Comparison of ENCODE assay signal across 1 cellular context in the genomic region with DNA sequence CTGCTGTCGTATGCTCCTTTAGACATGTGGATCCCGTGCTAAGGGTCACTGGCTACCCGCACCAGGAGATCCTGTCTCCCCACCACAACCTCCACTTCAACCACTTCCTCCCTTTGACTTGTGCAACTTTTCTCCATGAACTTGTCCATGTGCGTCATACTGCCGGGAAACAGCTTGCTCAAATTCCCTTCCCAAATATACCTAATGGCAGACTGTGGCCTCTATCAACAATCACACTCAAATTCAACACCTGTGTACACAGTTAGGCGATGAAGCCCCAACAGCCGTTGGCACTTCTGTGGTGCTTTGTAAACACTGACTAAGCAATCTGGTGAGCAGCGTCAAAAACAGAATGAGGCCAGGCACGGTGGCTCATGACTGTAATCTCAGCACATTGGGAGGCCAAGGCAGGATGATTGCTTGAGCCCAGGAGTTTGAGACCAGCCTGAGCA.
TF ChIP-seq lines count a peak whose summit lies in the region.

No MANE protein-coding gene starts in this region.

TF ChIP-seq in K562, 482 proteins besides CTCF, POLR2A, EP300 and RAD21 (continued from another document and continues in another):
- 0 out of 2 replicates have a peak, but pooled peaks have one; percentile 6 for TF ChIP-seq JUND (IDR thresholded peaks at IDR 0.05; ENCODE audit: borderline replicate concordance, low read depth, low read length)
- TF ChIP-seq JUND (tag; IDR thresholded peaks at IDR 0.05; ENCODE audit: borderline replicate concordance, low read depth, low read length): no peak
- no peak for TF ChIP-seq HMG20B (CRISPR knock-in tag; IDR thresholded peaks at IDR 0.05)
- TF ChIP-seq MAFG (tag; conservative IDR thresholded peaks at IDR 0.05): peak; percentile 64
- TF ChIP-seq, protein P1, sequence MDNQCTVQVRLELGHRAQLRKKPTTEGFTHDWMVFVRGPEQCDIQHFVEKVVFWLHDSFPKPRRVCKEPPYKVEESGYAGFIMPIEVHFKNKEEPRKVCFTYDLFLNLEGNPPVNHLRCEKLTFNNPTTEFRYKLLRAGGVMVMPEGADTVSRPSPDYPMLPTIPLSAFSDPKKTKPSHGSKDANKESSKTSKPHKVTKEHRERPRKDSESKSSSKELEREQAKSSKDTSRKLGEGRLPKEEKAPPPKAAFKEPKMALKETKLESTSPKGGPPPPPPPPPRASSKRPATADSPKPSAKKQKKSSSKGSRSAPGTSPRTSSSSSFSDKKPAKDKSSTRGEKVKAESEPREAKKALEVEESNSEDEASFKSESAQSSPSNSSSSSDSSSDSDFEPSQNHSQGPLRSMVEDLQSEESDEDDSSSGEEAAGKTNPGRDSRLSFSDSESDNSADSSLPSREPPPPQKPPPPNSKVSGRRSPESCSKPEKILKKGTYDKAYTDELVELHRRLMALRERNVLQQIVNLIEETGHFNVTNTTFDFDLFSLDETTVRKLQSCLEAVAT (IDR thresholded peaks at IDR 0.05): peak in 1 of 2 experiments; percentile 26; a peak in 1 of 4 replicates
- TF ChIP-seq, protein P2, sequence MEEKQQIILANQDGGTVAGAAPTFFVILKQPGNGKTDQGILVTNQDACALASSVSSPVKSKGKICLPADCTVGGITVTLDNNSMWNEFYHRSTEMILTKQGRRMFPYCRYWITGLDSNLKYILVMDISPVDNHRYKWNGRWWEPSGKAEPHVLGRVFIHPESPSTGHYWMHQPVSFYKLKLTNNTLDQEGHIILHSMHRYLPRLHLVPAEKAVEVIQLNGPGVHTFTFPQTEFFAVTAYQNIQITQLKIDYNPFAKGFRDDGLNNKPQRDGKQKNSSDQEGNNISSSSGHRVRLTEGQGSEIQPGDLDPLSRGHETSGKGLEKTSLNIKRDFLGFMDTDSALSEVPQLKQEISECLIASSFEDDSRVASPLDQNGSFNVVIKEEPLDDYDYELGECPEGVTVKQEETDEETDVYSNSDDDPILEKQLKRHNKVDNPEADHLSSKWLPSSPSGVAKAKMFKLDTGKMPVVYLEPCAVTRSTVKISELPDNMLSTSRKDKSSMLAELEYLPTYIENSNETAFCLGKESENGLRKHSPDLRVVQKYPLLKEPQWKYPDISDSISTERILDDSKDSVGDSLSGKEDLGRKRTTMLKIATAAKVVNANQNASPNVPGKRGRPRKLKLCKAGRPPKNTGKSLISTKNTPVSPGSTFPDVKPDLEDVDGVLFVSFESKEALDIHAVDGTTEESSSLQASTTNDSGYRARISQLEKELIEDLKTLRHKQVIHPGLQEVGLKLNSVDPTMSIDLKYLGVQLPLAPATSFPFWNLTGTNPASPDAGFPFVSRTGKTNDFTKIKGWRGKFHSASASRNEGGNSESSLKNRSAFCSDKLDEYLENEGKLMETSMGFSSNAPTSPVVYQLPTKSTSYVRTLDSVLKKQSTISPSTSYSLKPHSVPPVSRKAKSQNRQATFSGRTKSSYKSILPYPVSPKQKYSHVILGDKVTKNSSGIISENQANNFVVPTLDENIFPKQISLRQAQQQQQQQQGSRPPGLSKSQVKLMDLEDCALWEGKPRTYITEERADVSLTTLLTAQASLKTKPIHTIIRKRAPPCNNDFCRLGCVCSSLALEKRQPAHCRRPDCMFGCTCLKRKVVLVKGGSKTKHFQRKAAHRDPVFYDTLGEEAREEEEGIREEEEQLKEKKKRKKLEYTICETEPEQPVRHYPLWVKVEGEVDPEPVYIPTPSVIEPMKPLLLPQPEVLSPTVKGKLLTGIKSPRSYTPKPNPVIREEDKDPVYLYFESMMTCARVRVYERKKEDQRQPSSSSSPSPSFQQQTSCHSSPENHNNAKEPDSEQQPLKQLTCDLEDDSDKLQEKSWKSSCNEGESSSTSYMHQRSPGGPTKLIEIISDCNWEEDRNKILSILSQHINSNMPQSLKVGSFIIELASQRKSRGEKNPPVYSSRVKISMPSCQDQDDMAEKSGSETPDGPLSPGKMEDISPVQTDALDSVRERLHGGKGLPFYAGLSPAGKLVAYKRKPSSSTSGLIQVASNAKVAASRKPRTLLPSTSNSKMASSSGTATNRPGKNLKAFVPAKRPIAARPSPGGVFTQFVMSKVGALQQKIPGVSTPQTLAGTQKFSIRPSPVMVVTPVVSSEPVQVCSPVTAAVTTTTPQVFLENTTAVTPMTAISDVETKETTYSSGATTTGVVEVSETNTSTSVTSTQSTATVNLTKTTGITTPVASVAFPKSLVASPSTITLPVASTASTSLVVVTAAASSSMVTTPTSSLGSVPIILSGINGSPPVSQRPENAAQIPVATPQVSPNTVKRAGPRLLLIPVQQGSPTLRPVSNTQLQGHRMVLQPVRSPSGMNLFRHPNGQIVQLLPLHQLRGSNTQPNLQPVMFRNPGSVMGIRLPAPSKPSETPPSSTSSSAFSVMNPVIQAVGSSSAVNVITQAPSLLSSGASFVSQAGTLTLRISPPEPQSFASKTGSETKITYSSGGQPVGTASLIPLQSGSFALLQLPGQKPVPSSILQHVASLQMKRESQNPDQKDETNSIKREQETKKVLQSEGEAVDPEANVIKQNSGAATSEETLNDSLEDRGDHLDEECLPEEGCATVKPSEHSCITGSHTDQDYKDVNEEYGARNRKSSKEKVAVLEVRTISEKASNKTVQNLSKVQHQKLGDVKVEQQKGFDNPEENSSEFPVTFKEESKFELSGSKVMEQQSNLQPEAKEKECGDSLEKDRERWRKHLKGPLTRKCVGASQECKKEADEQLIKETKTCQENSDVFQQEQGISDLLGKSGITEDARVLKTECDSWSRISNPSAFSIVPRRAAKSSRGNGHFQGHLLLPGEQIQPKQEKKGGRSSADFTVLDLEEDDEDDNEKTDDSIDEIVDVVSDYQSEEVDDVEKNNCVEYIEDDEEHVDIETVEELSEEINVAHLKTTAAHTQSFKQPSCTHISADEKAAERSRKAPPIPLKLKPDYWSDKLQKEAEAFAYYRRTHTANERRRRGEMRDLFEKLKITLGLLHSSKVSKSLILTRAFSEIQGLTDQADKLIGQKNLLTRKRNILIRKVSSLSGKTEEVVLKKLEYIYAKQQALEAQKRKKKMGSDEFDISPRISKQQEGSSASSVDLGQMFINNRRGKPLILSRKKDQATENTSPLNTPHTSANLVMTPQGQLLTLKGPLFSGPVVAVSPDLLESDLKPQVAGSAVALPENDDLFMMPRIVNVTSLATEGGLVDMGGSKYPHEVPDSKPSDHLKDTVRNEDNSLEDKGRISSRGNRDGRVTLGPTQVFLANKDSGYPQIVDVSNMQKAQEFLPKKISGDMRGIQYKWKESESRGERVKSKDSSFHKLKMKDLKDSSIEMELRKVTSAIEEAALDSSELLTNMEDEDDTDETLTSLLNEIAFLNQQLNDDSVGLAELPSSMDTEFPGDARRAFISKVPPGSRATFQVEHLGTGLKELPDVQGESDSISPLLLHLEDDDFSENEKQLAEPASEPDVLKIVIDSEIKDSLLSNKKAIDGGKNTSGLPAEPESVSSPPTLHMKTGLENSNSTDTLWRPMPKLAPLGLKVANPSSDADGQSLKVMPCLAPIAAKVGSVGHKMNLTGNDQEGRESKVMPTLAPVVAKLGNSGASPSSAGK (IDR thresholded peaks at IDR 0.05): peak; percentile 48
- peak in 1 of 2 experiments; percentile 67; a peak in 2 of 4 replicates for TF ChIP-seq RCOR1 (IDR thresholded peaks at IDR 0.05; ENCODE audit: borderline replicate concordance in 1 of 2, low read depth in 2 of 2, low read length in 2 of 2)
- peak; percentile 95 to 97 for TF ChIP-seq FOXA3 (CRISPR knock-in tag; conservative IDR thresholded peaks at IDR 0.05 in 1 of 2, IDR thresholded peaks at IDR 0.05 in 1 of 2)
- TF ChIP-seq NCOA1 (IDR thresholded peaks at IDR 0.05; ENCODE audit: low read depth): 0 out of 2 replicates have a peak, but pooled peaks have one; percentile 19
- peak; percentile 58 for TF ChIP-seq SOX6 (IDR thresholded peaks at IDR 0.05)
- peak; percentile 83; the same call in 1 of the 2 replicates for TF ChIP-seq SPI1 (IDR thresholded peaks at IDR 0.05; ENCODE audit: borderline replicate concordance, low read depth, low read length)
- TF ChIP-seq CBFA2T2 (conservative IDR thresholded peaks at IDR 0.05): peak; percentile 38; the same call in 1 of the 2 replicates
- TF ChIP-seq NFE2 (IDR thresholded peaks at IDR 0.05; ENCODE audit: low read depth): peak; percentile 81
- peak; percentile 31; the same call in 1 of the 2 replicates for TF ChIP-seq LEF1 (IDR thresholded peaks at IDR 0.05)
- TF ChIP-seq L3MBTL2 (IDR thresholded peaks at IDR 0.05): peak; percentile 77
- TF ChIP-seq EP400 (IDR thresholded peaks at IDR 0.05): 0 out of 2 replicates have a peak, but pooled peaks have one; percentile 18
- TF ChIP-seq NCOR1 (IDR thresholded peaks at IDR 0.05): 0 out of 2 replicates have a peak, but pooled peaks have one; percentile 26
- TF ChIP-seq FOXM1 (IDR thresholded peaks at IDR 0.05; ENCODE audit: low read depth): 0 out of 2 replicates have a peak, but pooled peaks have one; percentile 29
- no peak for TF ChIP-seq FOXM1 (CRISPR knock-in tag; IDR thresholded peaks at IDR 0.05; ENCODE audit: low read depth)
- TF ChIP-seq TCF3 (CRISPR knock-in tag; IDR thresholded peaks at IDR 0.05): peak; percentile 49
- TF ChIP-seq, protein P3, sequence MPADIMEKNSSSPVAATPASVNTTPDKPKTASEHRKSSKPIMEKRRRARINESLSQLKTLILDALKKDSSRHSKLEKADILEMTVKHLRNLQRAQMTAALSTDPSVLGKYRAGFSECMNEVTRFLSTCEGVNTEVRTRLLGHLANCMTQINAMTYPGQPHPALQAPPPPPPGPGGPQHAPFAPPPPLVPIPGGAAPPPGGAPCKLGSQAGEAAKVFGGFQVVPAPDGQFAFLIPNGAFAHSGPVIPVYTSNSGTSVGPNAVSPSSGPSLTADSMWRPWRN (IDR thresholded peaks at IDR 0.05; ENCODE audit: low read depth): peak; percentile 87
- TF ChIP-seq HDAC1 (IDR thresholded peaks at IDR 0.05): peak in 1 of 2 experiments; percentile 35; a peak in 1 of 4 replicates
- TF ChIP-seq SMARCE1 (IDR thresholded peaks at IDR 0.05): 0 out of 2 replicates have a peak, but pooled peaks have one; percentile 63
- TF ChIP-seq BRCA1 (IDR thresholded peaks at IDR 0.05): no peak
- TF ChIP-seq BRCA1 (CRISPR knock-in tag; IDR thresholded peaks at IDR 0.05): no peak
- TF ChIP-seq, protein P4, sequence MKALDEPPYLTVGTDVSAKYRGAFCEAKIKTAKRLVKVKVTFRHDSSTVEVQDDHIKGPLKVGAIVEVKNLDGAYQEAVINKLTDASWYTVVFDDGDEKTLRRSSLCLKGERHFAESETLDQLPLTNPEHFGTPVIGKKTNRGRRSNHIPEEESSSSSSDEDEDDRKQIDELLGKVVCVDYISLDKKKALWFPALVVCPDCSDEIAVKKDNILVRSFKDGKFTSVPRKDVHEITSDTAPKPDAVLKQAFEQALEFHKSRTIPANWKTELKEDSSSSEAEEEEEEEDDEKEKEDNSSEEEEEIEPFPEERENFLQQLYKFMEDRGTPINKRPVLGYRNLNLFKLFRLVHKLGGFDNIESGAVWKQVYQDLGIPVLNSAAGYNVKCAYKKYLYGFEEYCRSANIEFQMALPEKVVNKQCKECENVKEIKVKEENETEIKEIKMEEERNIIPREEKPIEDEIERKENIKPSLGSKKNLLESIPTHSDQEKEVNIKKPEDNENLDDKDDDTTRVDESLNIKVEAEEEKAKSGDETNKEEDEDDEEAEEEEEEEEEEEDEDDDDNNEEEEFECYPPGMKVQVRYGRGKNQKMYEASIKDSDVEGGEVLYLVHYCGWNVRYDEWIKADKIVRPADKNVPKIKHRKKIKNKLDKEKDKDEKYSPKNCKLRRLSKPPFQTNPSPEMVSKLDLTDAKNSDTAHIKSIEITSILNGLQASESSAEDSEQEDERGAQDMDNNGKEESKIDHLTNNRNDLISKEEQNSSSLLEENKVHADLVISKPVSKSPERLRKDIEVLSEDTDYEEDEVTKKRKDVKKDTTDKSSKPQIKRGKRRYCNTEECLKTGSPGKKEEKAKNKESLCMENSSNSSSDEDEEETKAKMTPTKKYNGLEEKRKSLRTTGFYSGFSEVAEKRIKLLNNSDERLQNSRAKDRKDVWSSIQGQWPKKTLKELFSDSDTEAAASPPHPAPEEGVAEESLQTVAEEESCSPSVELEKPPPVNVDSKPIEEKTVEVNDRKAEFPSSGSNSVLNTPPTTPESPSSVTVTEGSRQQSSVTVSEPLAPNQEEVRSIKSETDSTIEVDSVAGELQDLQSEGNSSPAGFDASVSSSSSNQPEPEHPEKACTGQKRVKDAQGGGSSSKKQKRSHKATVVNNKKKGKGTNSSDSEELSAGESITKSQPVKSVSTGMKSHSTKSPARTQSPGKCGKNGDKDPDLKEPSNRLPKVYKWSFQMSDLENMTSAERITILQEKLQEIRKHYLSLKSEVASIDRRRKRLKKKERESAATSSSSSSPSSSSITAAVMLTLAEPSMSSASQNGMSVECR (CRISPR knock-in tag; IDR thresholded peaks at IDR 0.05): no peak
- peak in 1 of 2 experiments; percentile 74; a peak in 3 of 4 replicates for TF ChIP-seq FOXK2 (conservative IDR thresholded peaks at IDR 0.05 in 1 of 2, IDR thresholded peaks at IDR 0.05 in 1 of 2; ENCODE audit: low read depth in 2 of 2)
- TF ChIP-seq ARID1B (IDR thresholded peaks at IDR 0.05): peak; percentile 72
- TF ChIP-seq RBM22 (IDR thresholded peaks at IDR 0.05; ENCODE audit: low read depth, low read length, poor library complexity, severe bottlenecking): no peak
- TF ChIP-seq BACH1 (tag; IDR thresholded peaks at IDR 0.05): peak; percentile 44; the same call in 1 of the 2 replicates
- TF ChIP-seq, protein P5, sequence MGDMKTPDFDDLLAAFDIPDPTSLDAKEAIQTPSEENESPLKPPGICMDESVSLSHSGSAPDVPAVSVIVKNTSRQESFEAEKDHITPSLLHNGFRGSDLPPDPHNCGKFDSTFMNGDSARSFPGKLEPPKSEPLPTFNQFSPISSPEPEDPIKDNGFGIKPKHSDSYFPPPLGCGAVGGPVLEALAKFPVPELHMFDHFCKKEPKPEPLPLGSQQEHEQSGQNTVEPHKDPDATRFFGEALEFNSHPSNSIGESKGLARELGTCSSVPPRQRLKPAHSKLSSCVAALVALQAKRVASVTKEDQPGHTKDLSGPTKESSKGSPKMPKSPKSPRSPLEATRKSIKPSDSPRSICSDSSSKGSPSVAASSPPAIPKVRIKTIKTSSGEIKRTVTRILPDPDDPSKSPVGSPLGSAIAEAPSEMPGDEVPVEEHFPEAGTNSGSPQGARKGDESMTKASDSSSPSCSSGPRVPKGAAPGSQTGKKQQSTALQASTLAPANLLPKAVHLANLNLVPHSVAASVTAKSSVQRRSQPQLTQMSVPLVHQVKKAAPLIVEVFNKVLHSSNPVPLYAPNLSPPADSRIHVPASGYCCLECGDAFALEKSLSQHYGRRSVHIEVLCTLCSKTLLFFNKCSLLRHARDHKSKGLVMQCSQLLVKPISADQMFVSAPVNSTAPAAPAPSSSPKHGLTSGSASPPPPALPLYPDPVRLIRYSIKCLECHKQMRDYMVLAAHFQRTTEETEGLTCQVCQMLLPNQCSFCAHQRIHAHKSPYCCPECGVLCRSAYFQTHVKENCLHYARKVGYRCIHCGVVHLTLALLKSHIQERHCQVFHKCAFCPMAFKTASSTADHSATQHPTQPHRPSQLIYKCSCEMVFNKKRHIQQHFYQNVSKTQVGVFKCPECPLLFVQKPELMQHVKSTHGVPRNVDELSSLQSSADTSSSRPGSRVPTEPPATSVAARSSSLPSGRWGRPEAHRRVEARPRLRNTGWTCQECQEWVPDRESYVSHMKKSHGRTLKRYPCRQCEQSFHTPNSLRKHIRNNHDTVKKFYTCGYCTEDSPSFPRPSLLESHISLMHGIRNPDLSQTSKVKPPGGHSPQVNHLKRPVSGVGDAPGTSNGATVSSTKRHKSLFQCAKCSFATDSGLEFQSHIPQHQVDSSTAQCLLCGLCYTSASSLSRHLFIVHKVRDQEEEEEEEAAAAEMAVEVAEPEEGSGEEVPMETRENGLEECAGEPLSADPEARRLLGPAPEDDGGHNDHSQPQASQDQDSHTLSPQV (IDR thresholded peaks at IDR 0.05): peak; percentile 37; the same call in 1 of the 2 replicates
- peak; percentile 53; the same call in 1 of the 2 replicates for TF ChIP-seq MAFK (IDR thresholded peaks at IDR 0.05; ENCODE audit: low read length)
- peak; percentile 31; the same call in 1 of the 2 replicates for TF ChIP-seq CTBP1 (IDR thresholded peaks at IDR 0.05; ENCODE audit: borderline replicate concordance)
- TF ChIP-seq TEAD4 (IDR thresholded peaks at IDR 0.05; ENCODE audit: low read length): 0 out of 2 replicates have a peak, but pooled peaks have one; percentile 33
- no peak for TF ChIP-seq TEAD4 (CRISPR knock-in tag; IDR thresholded peaks at IDR 0.05; ENCODE audit: borderline replicate concordance)
- TF ChIP-seq NELFE (IDR thresholded peaks at IDR 0.05; ENCODE audit: insufficient read depth, insufficient read length): no peak
